Comparison of ENCODE assay signal across 22 cellular contexts in genomic region chr1:32960342-32960741, GRCh38. TPM values are rescaled to one million over a fixed set of nuclear protein-coding genes. Genes with fewer than 3 reads are reported as not detected.
DNase-seq lines count a peak whose midpoint lies in the region; ATAC-seq, FAIRE-seq and TF ChIP-seq lines count a peak whose summit lies in the region.
"Had no signal": no experiment of that assay in that cellular context is flagged by ENCODE, and none has a peak within 500 bp of the region (broad histone marks: within the 10 kb centered on the region; RNA-seq: fewer than 3 reads in every experiment).

No MANE protein-coding gene starts in this region.

- FAIRE-seq in frontal cortex (lab: Jason Lieb, UNC): no peak
- FAIRE-seq: bronchial epithelial cell had no signal

- no peaks in the 10 kb centered on the region for H3K27me3 Mint-ChIP-seq in CD8-positive, alpha-beta T cell (ENCODE audit: low read depth)
- no peaks in the 10 kb centered on the region for H3K27me3 Mint-ChIP-seq in activated B cell treated with CpG ODN at 0.5 μM for 24 hours
- H3K27me3 Mint-ChIP-seq in natural killer cell (ENCODE audit: low read depth in 2 of 2): no peaks in the 10 kb centered on the region

- CTCF ChIA-PET in CD8-positive, alpha-beta T cell (lab: Charles Lee): interaction anchor here (0.6 kb wide), 1 partner anchor 19 kb away, joined by 4 read pairs; no protein-coding TSS in a partner anchor
- CTCF ChIA-PET in activated B cell treated with CpG ODN at 0.5 μM for 24 hours (lab: Charles Lee): interaction anchor here (1.0 to 1.1 kb wide), 2 partner anchors 27 to 47 kb away, joined by 3 to 4 read pairs; no protein-coding TSS in a partner anchor

- peaks cover 65% of the 10 kb centered on the region for H3K4me1 Mint-ChIP-seq in CD8-positive, alpha-beta T cell (ENCODE audit: low read depth)
- H3K4me1 Mint-ChIP-seq in activated B cell treated with CpG ODN at 0.5 μM for 24 hours (peaks cover 76% of the 10 kb centered on the region), natural killer cell (peaks cover 64 to 67% of the 10 kb centered on the region in 2 donors)

- DNase-seq in CD8-positive, alpha-beta T cell: no peak
- no peak for DNase-seq in activated B cell treated with CpG ODN at 0.5 μM for 24 hours
- no peak for DNase-seq in natural killer cell
- no peak for DNase-seq in right cardiac atrium
- DNase-seq in frontal cortex (ENCODE audit: low spot score in 2 of 2): no peak
- DNase-seq: activated CD8-positive, alpha-beta memory T cell treated with anti-CD3 and anti-CD28 coated beads for 24 hours; COR-L47; foreskin fibroblast; H9; hypothalamus; islet precursor cell; KG1; NCI-H187 treated with DMSO at 0.1 percent for 48 hours; NCI-H226; PC-9; SHP77 treated with DMSO at 0.1 percent for 48 hours; transverse colon; WERI-Rb-1 had no signal

- H3K4me3 ChIP-seq in BLaER1 (no peak overlapping the region), right cardiac atrium (ENCODE audit: low read length) (no peak overlapping the region)
- no peak overlapping the region for H3K4me3 ChIP-seq in CD8-positive, alpha-beta T cell (ENCODE audit: low read depth, low read length)
- H3K4me3 ChIP-seq: PC-9, transverse colon had no signal

- intact Hi-C loops in CD8-positive, alpha-beta T cell (cut with DNase I, micrococcal nuclease): loop anchor here (10.0 kb wide), 2 partner anchors 294 to 384 kb away; partner anchors contain the start of gene ZNF362 (in 1 of the 2)
- intact Hi-C loops in activated B cell treated with CpG ODN at 0.5 μM for 24 hours (cut with micrococcal nuclease): loop anchor here (10.0 kb wide), 1 partner anchor 146 kb away; the partner anchor contains the start of genes S100PBP and YARS1
- intact Hi-C loops in natural killer cell (cut with micrococcal nuclease): no loop called here
- intact Hi-C loops in right cardiac atrium (cut with DNase I): no loop called here

- H4K20me1 ChIP-seq in BLaER1: peaks cover 37% of the 10 kb centered on the region

- no peak for ATAC-seq in CD8-positive, alpha-beta T cell
- no peak for ATAC-seq in activated B cell treated with CpG ODN at 0.5 μM for 24 hours (ENCODE audit: low read depth)
- no peak for ATAC-seq in natural killer cell
- no peak for ATAC-seq in right cardiac atrium
- ATAC-seq in HG03175 (IDR thresholded peaks at IDR 0.05; ENCODE audit: unreplicated experiment): no peak
- ATAC-seq in activated CD4-positive, CD25-positive, alpha-beta regulatory T cell treated with anti-CD3 and anti-CD28 coated beads, Interleukin-2, amount 50 U/mL, for 24 hours: no peak

- H3K9ac ChIP-seq in BLaER1: no peak overlapping the region

- no peak for TF ChIP-seq CTCF in CD8-positive, alpha-beta T cell (IDR thresholded peaks at IDR 0.05)
- TF ChIP-seq CTCF in activated B cell treated with CpG ODN at 0.5 μM for 24 hours (IDR thresholded peaks at IDR 0.05) (no peak), natural killer cell (IDR thresholded peaks at IDR 0.05) (no peak)

- no peaks in the 10 kb centered on the region for H3K9me3 ChIP-seq in BLaER1
- no peaks in the 10 kb centered on the region for H3K9me3 ChIP-seq in CD8-positive, alpha-beta T cell (ENCODE audit: low read length)
- no peaks in the 10 kb centered on the region for H3K9me3 ChIP-seq in right cardiac atrium (ENCODE audit: control insufficient read depth, low read length)
- H3K9me3 ChIP-seq: transverse colon had no signal

- no peak overlapping the region for H3K4me3 Mint-ChIP-seq in CD8-positive, alpha-beta T cell
- H3K4me3 Mint-ChIP-seq in activated B cell treated with CpG ODN at 0.5 μM for 24 hours (no peak overlapping the region), natural killer cell (no peak overlapping the region)
- H3K4me3 Mint-ChIP-seq: H9 had no signal

- POLR2A ChIA-PET in CD8-positive, alpha-beta T cell (lab: Charles Lee): no interaction called here
- POLR2A ChIA-PET in activated B cell treated with CpG ODN at 0.5 μM for 24 hours (lab: Charles Lee): interaction anchor here (0.7 to 3.0 kb wide), 3 partner anchors 21 to 34 kb away, joined by 3 to 29 read pairs (median 22); no protein-coding TSS in a partner anchor

- peak overlapping the region; percentile 98 for H3K4me2 ChIP-seq in BLaER1
- H3K4me2 ChIP-seq: PC-9 had no signal

- peak overlapping the region; percentile 37 for H3K27ac Mint-ChIP-seq in CD8-positive, alpha-beta T cell
- peak overlapping the region; percentile 35 for H3K27ac Mint-ChIP-seq in activated B cell treated with CpG ODN at 0.5 μM for 24 hours
- peak overlapping the region; percentile 84 to 87 for H3K27ac Mint-ChIP-seq in natural killer cell
- H3K27ac Mint-ChIP-seq: H9 had no signal

- 39% methylated on average over 2 of the region's 2 CpGs for WGBS in right cardiac atrium

- peaks cover 80% of the 10 kb centered on the region for H3K4me1 ChIP-seq in BLaER1
- peaks cover 29% of the 10 kb centered on the region for H3K4me1 ChIP-seq in CD8-positive, alpha-beta T cell (ENCODE audit: insufficient read depth, low read length)
- H3K4me1 ChIP-seq in right cardiac atrium (ENCODE audit: control insufficient read depth, insufficient read depth, low read length): peaks cover 9% of the 10 kb centered on the region

- H3K36me3 ChIP-seq in BLaER1: no peaks in the 10 kb centered on the region
- H3K36me3 ChIP-seq in CD8-positive, alpha-beta T cell (ENCODE audit: insufficient read depth, low read length): no peaks in the 10 kb centered on the region
- H3K36me3 ChIP-seq: transverse colon had no signal

- H3K36me3 Mint-ChIP-seq in CD8-positive, alpha-beta T cell: peaks cover 4% of the 10 kb centered on the region
- peaks cover 12% of the 10 kb centered on the region for H3K36me3 Mint-ChIP-seq in activated B cell treated with CpG ODN at 0.5 μM for 24 hours (ENCODE audit: low read depth)
- H3K36me3 Mint-ChIP-seq in natural killer cell: no peaks in the 10 kb centered on the region

- peak overlapping the region; percentile 62 for H3K27ac ChIP-seq in BLaER1
- H3K27ac ChIP-seq in CD8-positive, alpha-beta T cell (ENCODE audit: low read depth, low read length): no peak overlapping the region
- H3K27ac ChIP-seq in right cardiac atrium (ENCODE audit: low read length): no peak overlapping the region
- H3K27ac ChIP-seq: PC-9, transverse colon, WERI-Rb-1 had no signal

- H3K27me3 ChIP-seq in BLaER1 (no peaks in the 10 kb centered on the region), right cardiac atrium (ENCODE audit: control insufficient read depth, insufficient read depth) (no peaks in the 10 kb centered on the region)
- no peaks in the 10 kb centered on the region for H3K27me3 ChIP-seq in CD8-positive, alpha-beta T cell (ENCODE audit: insufficient read depth, low read length)
- H3K27me3 ChIP-seq: transverse colon had no signal

- no peaks in the 10 kb centered on the region for H3K9me3 Mint-ChIP-seq in CD8-positive, alpha-beta T cell
- H3K9me3 Mint-ChIP-seq in activated B cell treated with CpG ODN at 0.5 μM for 24 hours (no peaks in the 10 kb centered on the region), natural killer cell (no peaks in the 10 kb centered on the region)

RNA-seq across cellular contexts. Expression of gene RNF19B, which starts 4.3 kb away (rescaled TPM):
- total RNA-seq in CD8-positive, alpha-beta T cell: 10 to 100 TPM; 43.9 to 44.6 TPM
- total RNA-seq in activated B cell treated with CpG ODN at 0.5 μM for 24 hours (22.7 and 23.6 TPM in 2 replicates), natural killer cell (100 to 1,000 TPM in 1 of 3 donors, 10 to 100 TPM in 2; 44.2 to 110 (median 54.3) TPM), right cardiac atrium (10 to 100 TPM in 3 of 4 donors, 1 to 10 TPM in 1; 9.8 to 12.5 (median 11.3) TPM), frontal cortex (37.1 TPM)
- 3.8 TPM for polyA plus RNA-seq in right cardiac atrium

RNA-seq across cellular contexts. Expression of gene TMEM54, which starts 59.2 kb away (rescaled TPM):
- total RNA-seq in CD8-positive, alpha-beta T cell: not detected
- total RNA-seq in activated B cell treated with CpG ODN at 0.5 μM for 24 hours: 0.44 and 0.66 TPM in 2 replicates
- total RNA-seq in natural killer cell: not detected
- 10 to 100 TPM in 1 of 4 donors, 1 to 10 TPM in 3; 7.8 to 11.6 (median 8.7) TPM for total RNA-seq in right cardiac atrium
- 9.9 TPM for polyA plus RNA-seq in right cardiac atrium
- total RNA-seq in frontal cortex: 2.0 TPM

Comparison
In these comparisons a context has a peak if more than half of its experiments do, and no peak if none do; other contexts are left out.
1. H3K27ac Mint-ChIP-seq: peak in every context shown above with its lines; median percentile 86 in natural killer cell; 37 in CD8-positive, alpha-beta T cell; 35 in activated B cell treated with CpG ODN at 0.5 μM for 24 hours.
2. intact Hi-C loops: an anchor here in CD8-positive, alpha-beta T cell (10.0 kb wide) and activated B cell treated with CpG ODN at 0.5 μM for 24 hours (10.0 kb wide); none called in natural killer cell and right cardiac atrium.